Comparison of ENCODE assay signal across 38 cellular contexts in genomic region chr2:70720124-70720523, GRCh38. TPM values are rescaled to one million over a fixed set of nuclear protein-coding genes. Genes with fewer than 3 reads are reported as not detected.
"Had no signal": no experiment of that assay in that cellular context is flagged by ENCODE, and none has a peak within 500 bp of the region (broad histone marks: within the 10 kb centered on the region; RNA-seq: fewer than 3 reads in every experiment).

No MANE protein-coding gene starts in this region.

- H3K27me3 ChIP-seq: body of pancreas, breast epithelium, MG63 had no signal

- H3K27ac ChIP-seq: body of pancreas, breast epithelium, PC-9, RWPE1, VCaP had no signal

- H3K27ac Mint-ChIP-seq: activated CD4-positive, alpha-beta memory T cell treated with anti-CD3 and anti-CD28 coated beads, Interleukin-2, amount 10 ng/mL, durations not matched to agents 7 days and 5 days; activated naive CD4-positive, alpha-beta T cell treated with anti-CD3 and anti-CD28 coated beads, Interleukin-2, amount 50 U/mL, for 24 hours; activated naive CD8-positive, alpha-beta T cell treated with anti-CD3 and anti-CD28 coated beads, Interleukin-2, amount 10 ng/mL, durations not matched to agents 7 days and 5 days; activated T-cell treated with anti-CD3 and anti-CD28 coated beads, Interleukin-2, amount 50 U/mL, for 24 hours; activated T-helper 2 cell treated with anti-CD3 and anti-CD28 coated beads, Interferon-gamma antibody, Interleukin-2, Interleukin-4, amounts not matched to agents 10 μg/mL and 5 μg/mL and 100 μg/mL, durations not matched to agents 14 hours and 24 hours and 36 hours; T-cell had no signal

- H3K4me1 ChIP-seq: body of pancreas, breast epithelium had no signal

- H3K4me2 ChIP-seq: PC-9 had no signal

- H3K27me3 Mint-ChIP-seq: activated naive CD4-positive, alpha-beta T cell treated with anti-CD3 and anti-CD28 coated beads, Interleukin-2, amount 50 U/mL, for 24 hours; activated naive CD8-positive, alpha-beta T cell treated with anti-CD3 and anti-CD28 coated beads, Interleukin-2, amount 10 ng/mL, durations not matched to agents 7 days and 5 days; activated T-cell treated with anti-CD3 and anti-CD28 coated beads, Interleukin-2, amount 50 U/mL, for 24 hours; T-cell had no signal

- H3K4me3 Mint-ChIP-seq: activated CD4-positive, alpha-beta memory T cell treated with anti-CD3 and anti-CD28 coated beads, Interleukin-2, amount 10 ng/mL, durations not matched to agents 7 days and 5 days; activated naive CD4-positive, alpha-beta T cell treated with anti-CD3 and anti-CD28 coated beads, Interleukin-2, amount 50 U/mL, for 24 hours; activated naive CD8-positive, alpha-beta T cell treated with anti-CD3 and anti-CD28 coated beads, Interleukin-2, amount 10 ng/mL, durations not matched to agents 7 days and 5 days; activated T-cell treated with anti-CD3 and anti-CD28 coated beads, Interleukin-2, amount 50 U/mL, for 24 hours; T-cell had no signal

- H3K4me3 ChIP-seq: body of pancreas, breast epithelium, MG63, PC-9 had no signal

- H3K9me3 ChIP-seq: body of pancreas, breast epithelium, MG63 had no signal

- H2AFZ ChIP-seq: PC-9 had no signal

- FAIRE-seq: astrocyte, RCC 7860 had no signal

- H3K36me3 ChIP-seq: breast epithelium, MG63 had no signal

- ATAC-seq: body of pancreas, Right ventricle myocardium inferior, SK-N-SH treated with all-trans-retinoic acid at 6 μM for 48 hours, T-cell had no signal

- DNase-seq: activated CD4-positive, alpha-beta memory T cell treated with anti-CD3 and anti-CD28 coated beads, Interleukin-2, amount 10 ng/mL, durations not matched to agents 7 days and 5 days; activated CD4-positive, alpha-beta T cell treated with anti-CD3 and anti-CD28 coated beads for 1 hour; activated CD4-positive, alpha-beta T cell treated with anti-CD3 and anti-CD28 coated beads for 48 hours; activated CD4-positive, CD25-positive, alpha-beta regulatory T cell; activated CD8-positive, alpha-beta memory T cell treated with anti-CD3 and anti-CD28 coated beads for 24 hours; activated gamma-delta T cell; activated naive CD4-positive, alpha-beta T cell treated with Interleukin-2 at 50 U/mL for 16 hours; activated naive CD8-positive, alpha-beta T cell treated with anti-CD3 and anti-CD28 coated beads, Interleukin-2, amount 10 ng/mL, durations not matched to agents 7 days and 5 days; activated T-cell treated with anti-CD3 and anti-CD28 coated beads, Interleukin-2, amount 50 U/mL, for 24 hours; body of pancreas; Kasumi-1; KG1; MG63; NCI-H1048; NCI-H1105 treated with DMSO at 0.1 percent for 48 hours; NCI-H1436; NCI-H1694; NCI-H1930; NCI-H2081 treated with DMSO at 0.1 percent for 48 hours; NCI-H226; NCI-H446 treated with DMSO at 0.1 percent for 48 hours; NCI-H524 treated with DMSO at 0.1 percent for 48 hours; NK-92 treated with Interleukin-12 subunit alpha and Interleukin-12 subunit beta, amount 100 ng/mL, for 24 hours; PC-9; SIG-M5; T-cell; T-helper 2 cell; T-helper 9 cell had no signal

- H3K4me1 Mint-ChIP-seq: activated CD4-positive, alpha-beta memory T cell treated with anti-CD3 and anti-CD28 coated beads, Interleukin-2, amount 10 ng/mL, durations not matched to agents 7 days and 5 days; activated naive CD4-positive, alpha-beta T cell treated with anti-CD3 and anti-CD28 coated beads, Interleukin-2, amount 50 U/mL, for 24 hours; activated naive CD8-positive, alpha-beta T cell treated with anti-CD3 and anti-CD28 coated beads, Interleukin-2, amount 10 ng/mL, durations not matched to agents 7 days and 5 days; T-cell had no signal

- H3K36me3 Mint-ChIP-seq: activated naive CD4-positive, alpha-beta T cell treated with anti-CD3 and anti-CD28 coated beads, Interleukin-2, amount 50 U/mL, for 24 hours; activated naive CD8-positive, alpha-beta T cell treated with anti-CD3 and anti-CD28 coated beads, Interleukin-2, amount 10 ng/mL, durations not matched to agents 7 days and 5 days; T-cell had no signal

- H3K9me3 Mint-ChIP-seq: activated CD4-positive, alpha-beta memory T cell treated with anti-CD3 and anti-CD28 coated beads, Interleukin-2, amount 10 ng/mL, durations not matched to agents 7 days and 5 days; activated naive CD4-positive, alpha-beta T cell treated with anti-CD3 and anti-CD28 coated beads, Interleukin-2, amount 50 U/mL, for 24 hours; activated naive CD8-positive, alpha-beta T cell treated with anti-CD3 and anti-CD28 coated beads, Interleukin-2, amount 10 ng/mL, durations not matched to agents 7 days and 5 days; activated T-cell treated with anti-CD3 and anti-CD28 coated beads, Interleukin-2, amount 50 U/mL, for 24 hours; activated T-helper 2 cell treated with anti-CD3 and anti-CD28 coated beads, Interferon-gamma antibody, Interleukin-2, Interleukin-4, amounts not matched to agents 10 μg/mL and 5 μg/mL and 100 μg/mL, durations not matched to agents 14 hours and 24 hours and 36 hours; T-cell had no signal

RNA-seq across cellular contexts. Expression of gene ADD2, which starts 47.9 kb away (rescaled TPM):
- total RNA-seq: OCI-LY7 had no signal
